8 cellular contexts compared by ENCODE assay signal in the genomic region with DNA sequence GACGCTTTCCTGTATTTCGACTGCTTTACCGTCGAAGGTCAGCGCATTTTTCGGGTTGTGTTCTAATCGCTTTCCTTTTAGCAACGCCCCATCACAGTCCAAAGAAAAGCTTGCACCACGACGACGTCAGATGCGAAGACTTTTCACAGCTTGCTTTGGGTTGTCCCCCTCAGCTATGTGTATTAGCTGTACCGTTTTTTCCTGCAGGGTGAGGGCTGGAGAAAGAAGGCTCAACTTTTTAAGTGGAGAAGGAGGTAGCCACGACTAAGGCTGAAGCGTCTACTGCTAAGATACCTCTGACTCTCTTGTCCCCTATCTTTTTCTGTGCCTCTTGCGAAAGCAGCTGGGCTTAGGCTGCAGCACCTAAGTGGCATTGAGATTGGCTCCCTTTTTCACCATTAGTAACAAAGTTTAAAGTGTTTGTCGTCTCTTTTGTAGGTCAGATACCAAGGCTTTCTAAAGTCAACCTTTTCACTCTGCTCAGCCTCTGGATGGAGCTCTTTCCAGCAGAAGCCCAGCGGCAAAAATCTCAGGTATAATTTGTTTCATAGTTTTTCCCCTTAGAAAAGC. TPM values are rescaled to one million over a fixed set of nuclear protein-coding genes. Genes with fewer than 3 reads are reported as not detected.
DNase-seq lines count a peak whose midpoint lies in the region; ATAC-seq, FAIRE-seq and TF ChIP-seq lines count a peak whose summit lies in the region.

No MANE protein-coding gene starts in this region.

- ATAC-seq in GM18861 (IDR thresholded peaks at IDR 0.05; ENCODE audit: unreplicated experiment) (peak; percentile 3), gastrocnemius medialis (peak; percentile 20 to 26)

- no peaks in the 10 kb centered on the region for H3K9me3 ChIP-seq in adipocyte (ENCODE audit: control insufficient read depth, low read length)
- no peaks in the 10 kb centered on the region for H3K9me3 ChIP-seq in gastrocnemius medialis

- H3K27me3 ChIP-seq in adipocyte (replicated peaks; ENCODE audit: control insufficient read depth, insufficient read depth, low read length) (no peaks in the 10 kb centered on the region), gastrocnemius medialis (no peaks in the 10 kb centered on the region)

- in situ Hi-C loops in gastrocnemius medialis (cut with MboI; ENCODE audit: low sequenced_read_pairs in 4 of 4) = no loop called here

- no peak for TF ChIP-seq RAD21 in Ishikawa (IDR thresholded peaks at IDR 0.05; ENCODE audit: low read depth)

- H3K4me3 ChIP-seq in adipocyte (ENCODE audit: low read length) (peak overlapping the region; percentile 98), gastrocnemius medialis (peak overlapping the region; percentile 86 to 93 (median 88))

- intact Hi-C loops in gastrocnemius medialis (cut with DNase I; ENCODE audit: low total_unique reads) = loop anchor here (5.0 to 10.0 kb wide), 2 partner anchors 154 to 271 kb away; partner anchors contain the start of gene FNDC3A

- TF ChIP-seq POLR2A in gastrocnemius medialis (IDR thresholded peaks at IDR 0.05) = no peak

- H3K36me3 ChIP-seq in adipocyte (ENCODE audit: control insufficient read depth, insufficient read depth, low read length, severe bottlenecking) (peaks cover 10% of the 10 kb centered on the region), gastrocnemius medialis (peaks cover 0 to 13% of the 10 kb centered on the region in 2 donors)

- no peak for TF ChIP-seq CTCF in gastrocnemius medialis (IDR thresholded peaks at IDR 0.05 in 4 of 5, conservative IDR thresholded peaks at IDR 0.05 in 1 of 5)

- H3K27ac ChIP-seq in gastrocnemius medialis = peak overlapping the region; percentile 82 to 91 (median 86)

- peaks cover 14% of the 10 kb centered on the region for H3K4me1 ChIP-seq in adipocyte (ENCODE audit: control insufficient read depth, insufficient read depth, low read length)
- peaks cover 13 to 20% of the 10 kb centered on the region in 2 donors for H3K4me1 ChIP-seq in gastrocnemius medialis

- peak overlapping the region; percentile 97 for H3K9ac ChIP-seq in adipocyte (ENCODE audit: low read length)

- TF ChIP-seq EP300 in Ishikawa (IDR thresholded peaks at IDR 0.05; ENCODE audit: borderline replicate concordance) = no peak

- no peak for FAIRE-seq in RCC 7860 (lab: Jason Lieb, UNC)

- DNase-seq in AG20443 (ENCODE audit: low spot score) (peak; percentile 46), adipocyte (ENCODE audit: low read depth) (no peak), hepatic stellate cell (ENCODE audit: low spot score) (peak; percentile 11), gastrocnemius medialis (no peak), activated gamma-delta T cell (lab: John Stamatoyannopoulos, UW) (no peak), RCC 7860 (ENCODE audit: low spot score) (no peak)

TF ChIP-seq in Ishikawa, 13 proteins besides CTCF, POLR2A, EP300 and RAD21:
- peak; percentile 24; the same call in 1 of the 2 replicates for TF ChIP-seq USF1 (IDR thresholded peaks at IDR 0.05)
- no peak for TF ChIP-seq NFIC (IDR thresholded peaks at IDR 0.05)
- TF ChIP-seq CEBPB (IDR thresholded peaks at IDR 0.05) = peak; percentile 48; the same call in 1 of the 2 replicates

RNA-seq across cellular contexts. Expression of gene CDADC1, which starts 0.8 kb away (rescaled TPM):
- total RNA-seq in gastrocnemius medialis = 1 to 10 TPM in 3 of 4 donors, under 1 TPM in 1; 1.00 to 8.6 (median 3.9) TPM

RNA-seq across cellular contexts. Expression of gene MLNR, which starts 28.4 kb away (rescaled TPM):
- not detected for total RNA-seq in gastrocnemius medialis

Comparison
In these comparisons a context has a peak if more than half of its experiments do, and no peak if none do; other contexts are left out.
1. DNase-seq: peak in AG20443 (single experiment) and hepatic stellate cell (single experiment); none in adipocyte (single experiment), gastrocnemius medialis (0 of 2), activated gamma-delta T cell (single experiment) and RCC 7860 (single experiment).